ENCODE assay signal across 5 cellular contexts in genomic region chr10:57023626-57024025, GRCh38.
"Had no signal": no experiment of that assay in that cellular context is flagged by ENCODE, and none has a peak within 500 bp of the region (broad histone marks: within the 10 kb centered on the region; RNA-seq: fewer than 3 reads in every experiment).

No MANE protein-coding gene starts in this region.

- DNase-seq: IMR-90, KBM-7, KG1 had no signal

- ATAC-seq: HepG2, K562 had no signal
